32 cellular contexts compared by ENCODE assay signal in the genomic region with DNA sequence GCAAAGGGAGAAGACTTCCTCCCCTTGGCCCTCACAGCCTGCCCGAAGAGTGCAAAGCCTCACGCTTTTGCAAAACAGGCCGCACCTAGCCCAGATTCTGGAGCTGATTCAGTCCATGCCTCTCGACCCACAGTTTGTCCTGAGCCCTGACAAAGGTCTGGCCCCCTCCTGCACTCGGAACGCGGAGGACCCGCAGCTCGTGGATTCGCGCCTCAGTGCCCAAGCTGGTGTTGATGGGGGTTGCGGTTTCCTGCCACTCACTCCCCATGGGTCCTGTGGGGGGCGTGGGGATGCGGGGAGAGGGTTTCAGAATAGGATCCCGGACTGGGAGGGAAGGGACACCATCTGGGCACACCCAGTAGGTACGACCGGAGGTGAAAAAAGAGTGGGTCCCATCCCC. TPM values are rescaled to one million over a fixed set of nuclear protein-coding genes. Genes with fewer than 3 reads are reported as not detected.
DNase-seq lines count a peak whose midpoint lies in the region; ATAC-seq and TF ChIP-seq lines count a peak whose summit lies in the region.
"Had no signal": no experiment of that assay in that cellular context is flagged by ENCODE, and none has a peak within 500 bp of the region (broad histone marks: within the 10 kb centered on the region; RNA-seq: fewer than 3 reads in every experiment).

No MANE protein-coding gene starts in this region.

- H3K9me3 Mint-ChIP-seq in CD8-positive, alpha-beta memory T cell, result no peaks in the 10 kb centered on the region
- H3K9me3 Mint-ChIP-seq: activated CD8-positive, alpha-beta T cell treated with anti-CD3 and anti-CD28 coated beads for 36 hours; activated naive CD4-positive, alpha-beta T cell treated with anti-CD3 and anti-CD28 coated beads, Interleukin-2, amount 50 U/mL, for 72 hours; activated T-helper 2 cell treated with anti-CD3 and anti-CD28 coated beads, Interferon-gamma antibody, Interleukin-2, Interleukin-4, amounts not matched to agents 10 μg/mL and 5 μg/mL and 100 μg/mL, durations not matched to agents 14 hours and 24 hours and 36 hours; effector memory CD8-positive, alpha-beta T cell; T-helper 1 cell treated with Interleukin-12 subunit alpha and Interleukin-12 subunit beta and Interleukin-4 antibody, amounts not matched to agents 30 μg/mL and 1 μg/mL, for 36 hours had no signal

- DNase-seq in WERI-Rb-1, result no peak
- DNase-seq in retina, result peak; percentile 69
- DNase-seq in activated CD8-positive, alpha-beta memory T cell treated with anti-CD3 and anti-CD28 coated beads, Interleukin-2, amount 50 U/mL, for 4 hours, result no peak
- DNase-seq in CD8-positive, alpha-beta memory T cell, result no peak
- DNase-seq: activated CD4-positive, alpha-beta T cell treated with anti-CD3 and anti-CD28 coated beads for 1 hour; anterior cingulate cortex; colonic mucosa; effector memory CD8-positive, alpha-beta T cell; EL; foreskin fibroblast; midbrain; naive thymus-derived CD4-positive, alpha-beta T cell; NCI-H1105; NCI-H187 treated with DMSO at 0.1 percent for 48 hours; NCI-H774; ovary had no signal

- H3K27ac Mint-ChIP-seq in CD8-positive, alpha-beta memory T cell, result no peak overlapping the region
- H3K27ac Mint-ChIP-seq: activated CD8-positive, alpha-beta T cell treated with anti-CD3 and anti-CD28 coated beads for 36 hours; activated naive CD4-positive, alpha-beta T cell treated with anti-CD3 and anti-CD28 coated beads, Interleukin-2, amount 50 U/mL, for 72 hours; activated T-helper 2 cell treated with anti-CD3 and anti-CD28 coated beads, Interferon-gamma antibody, Interleukin-2, Interleukin-4, amounts not matched to agents 10 μg/mL and 5 μg/mL and 100 μg/mL, durations not matched to agents 14 hours and 24 hours and 36 hours; effector memory CD8-positive, alpha-beta T cell; naive thymus-derived CD4-positive, alpha-beta T cell; T-helper 1 cell treated with Interleukin-12 subunit alpha and Interleukin-12 subunit beta and Interleukin-4 antibody, amounts not matched to agents 30 μg/mL and 1 μg/mL, for 36 hours had no signal

- H3K9ac ChIP-seq in ES-I3 (ENCODE audit: low read depth, low read length) (peak overlapping the region; percentile 57), iPS-18a (ENCODE audit: low read length) (no peak overlapping the region)

- H3K4me3 ChIP-seq in WERI-Rb-1 (ENCODE audit: low read depth, low read length) (peak overlapping the region; percentile 83; the same call in 1 of the 2 replicates), iPS-18a (ENCODE audit: low read length) (peak overlapping the region; percentile 56)
- H3K4me3 ChIP-seq in CD8-positive, alpha-beta memory T cell (ENCODE audit: low read length), result no peak overlapping the region
- H3K4me3 ChIP-seq: colonic mucosa, K562, ovary, right atrium auricular region had no signal

- H3K36me3 Mint-ChIP-seq in CD8-positive, alpha-beta memory T cell, result no peaks in the 10 kb centered on the region
- H3K36me3 Mint-ChIP-seq: activated naive CD4-positive, alpha-beta T cell treated with anti-CD3 and anti-CD28 coated beads, Interleukin-2, amount 50 U/mL, for 72 hours; naive thymus-derived CD4-positive, alpha-beta T cell had no signal

- H3K9me3 ChIP-seq in ES-I3 (ENCODE audit: control insufficient read depth, insufficient read depth, low read length), result no peaks in the 10 kb centered on the region
- H3K9me3 ChIP-seq in WERI-Rb-1 (ENCODE audit: severe bottlenecking), result no peaks in the 10 kb centered on the region
- no peaks in the 10 kb centered on the region for H3K9me3 ChIP-seq in iPS-18a (ENCODE audit: control insufficient read depth, low read depth, low read length)
- no peaks in the 10 kb centered on the region for H3K9me3 ChIP-seq in CD8-positive, alpha-beta memory T cell (ENCODE audit: low read length)
- H3K9me3 ChIP-seq: colonic mucosa, ovary, right atrium auricular region, upper lobe of left lung had no signal

- TF ChIP-seq CTCF in WERI-Rb-1 (IDR thresholded peaks at IDR 0.05; ENCODE audit: low read depth, low read length), result no peak

- no peaks in the 10 kb centered on the region for H3K27me3 ChIP-seq in WERI-Rb-1 (ENCODE audit: insufficient read depth, low read depth, severe bottlenecking)
- H3K27me3 ChIP-seq in iPS-18a (ENCODE audit: control insufficient read depth, insufficient read depth, low read length), result peaks cover 42% of the 10 kb centered on the region
- H3K27me3 ChIP-seq in CD8-positive, alpha-beta memory T cell (ENCODE audit: insufficient read depth, low read length, poor library complexity, severe bottlenecking), result peaks cover 20% of the 10 kb centered on the region
- H3K27me3 ChIP-seq: ovary had no signal

- no peak overlapping the region for H3K4me3 Mint-ChIP-seq in CD8-positive, alpha-beta memory T cell
- H3K4me3 Mint-ChIP-seq: activated CD8-positive, alpha-beta T cell treated with anti-CD3 and anti-CD28 coated beads for 36 hours; effector memory CD8-positive, alpha-beta T cell; T-helper 1 cell treated with Interleukin-12 subunit alpha and Interleukin-12 subunit beta and Interleukin-4 antibody, amounts not matched to agents 30 μg/mL and 1 μg/mL, for 36 hours had no signal

- peaks cover 29 to 50% of the 10 kb centered on the region in 2 donors for H3K27me3 Mint-ChIP-seq in CD8-positive, alpha-beta memory T cell

- POLR2A ChIA-PET in CD8-positive, alpha-beta memory T cell (lab: Charles Lee), result interaction anchor here (0.6 kb wide), 1 partner anchor 40 kb away, joined by 5 read pairs; no protein-coding TSS in a partner anchor

- CTCF ChIA-PET in CD8-positive, alpha-beta memory T cell (lab: Charles Lee), result no interaction called here

- H3K36me3 ChIP-seq in ES-I3 (ENCODE audit: insufficient read depth, low read length) (peaks cover 7% of the 10 kb centered on the region; the same call in 1 of the 2 replicates), WERI-Rb-1 (peaks cover 8% of the 10 kb centered on the region), iPS-18a (ENCODE audit: control insufficient read depth, low read depth, low read length) (peaks cover 8% of the 10 kb centered on the region)
- no peaks in the 10 kb centered on the region for H3K36me3 ChIP-seq in CD8-positive, alpha-beta memory T cell (ENCODE audit: insufficient read depth, low read length)
- H3K36me3 ChIP-seq: colonic mucosa, ovary, right atrium auricular region, upper lobe of left lung had no signal

- no peak for ATAC-seq in HG02571 (IDR thresholded peaks at IDR 0.05; ENCODE audit: unreplicated experiment)
- ATAC-seq: effector memory CD8-positive, alpha-beta T cell; esophagus mucosa; K562; naive thymus-derived CD4-positive, alpha-beta T cell had no signal

- H3K4me1 ChIP-seq in ES-I3 (ENCODE audit: insufficient read depth, low read length) (peaks cover 7% of the 10 kb centered on the region), iPS-18a (ENCODE audit: control insufficient read depth, low read depth, low read length) (peaks cover 15% of the 10 kb centered on the region)
- H3K4me1 ChIP-seq in CD8-positive, alpha-beta memory T cell (ENCODE audit: insufficient read depth, low read length), result no peaks in the 10 kb centered on the region

- H3K27ac ChIP-seq in WERI-Rb-1, result no peak overlapping the region
- no peak overlapping the region for H3K27ac ChIP-seq in iPS-18a (ENCODE audit: low read length)
- no peak overlapping the region for H3K27ac ChIP-seq in CD8-positive, alpha-beta memory T cell (ENCODE audit: low read depth, low read length)
- H3K27ac ChIP-seq: colonic mucosa, ovary, right atrium auricular region, upper lobe of left lung had no signal

- H3K4me1 Mint-ChIP-seq in CD8-positive, alpha-beta memory T cell, result peaks cover 0 to 5% (median 4%) of the 10 kb centered on the region in 3 donors

RNA-seq across cellular contexts. Expression of a gene that starts 0.6 kb away (rescaled TPM):
- not detected for total RNA-seq in CD8-positive, alpha-beta memory T cell
- not detected for polyA plus RNA-seq in CD8-positive, alpha-beta memory T cell
- total RNA-seq: esophagus mucosa; H4; liver; M059J; naive thymus-derived CD4-positive, alpha-beta T cell; right atrium auricular region; subcutaneous adipose tissue had no signal
- polyA plus RNA-seq: K562; keratinocyte; liver; naive thymus-derived CD4-positive, alpha-beta T cell had no signal

RNA-seq across cellular contexts. Expression of a gene that starts 40.1 kb away (rescaled TPM):
- 10 to 100 TPM; 60.2 to 62.9 TPM for total RNA-seq in CD8-positive, alpha-beta memory T cell
- polyA plus RNA-seq in CD8-positive, alpha-beta memory T cell, result 82.5 TPM
